In the genomic region with DNA sequence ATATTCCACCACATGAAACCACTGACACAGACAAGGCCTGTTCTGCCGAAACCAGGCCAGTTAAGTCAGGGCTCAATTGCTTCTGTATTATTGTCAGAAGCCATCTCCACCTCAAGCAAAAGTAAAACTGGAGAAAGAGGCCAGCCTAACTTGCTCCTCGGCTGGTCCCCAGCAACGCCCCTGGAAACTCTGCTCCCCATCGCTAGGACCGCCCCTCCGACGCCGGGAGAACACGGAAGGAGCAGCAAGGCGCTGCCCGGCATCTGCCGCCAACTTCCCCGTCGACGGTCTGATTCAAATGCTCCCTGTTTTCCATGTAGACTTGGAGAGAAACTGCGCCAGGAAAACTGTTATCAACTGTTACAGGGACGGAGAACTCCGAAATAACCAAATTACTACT, we compare ENCODE assay signal across 8 cellular contexts. TPM values are rescaled to one million over a fixed set of nuclear protein-coding genes. Genes with fewer than 3 reads are reported as not detected.
A peak's percentile ranks its signal among the peaks of the same experiment; 100 is the strongest.
DNase-seq lines count a peak whose midpoint lies in the region; ATAC-seq and TF ChIP-seq lines count a peak whose summit lies in the region.
"Not testable (repeated sequence)": the region's sequence is repeated elsewhere in the genome, so short reads cannot be mapped to it uniquely, and the experiment has no call there.

No MANE protein-coding gene starts in this region.

- ATAC-seq in GM21529 (IDR thresholded peaks at IDR 0.05; ENCODE audit: unreplicated experiment) (peak; percentile 66), HG03342 (IDR thresholded peaks at IDR 0.05; ENCODE audit: unreplicated experiment) (peak; percentile 72), foreskin keratinocyte (peak; percentile 74)
- peak; percentile 81 for ATAC-seq in activated naive CD8-positive, alpha-beta T cell treated with anti-CD3 and anti-CD28 coated beads, Interleukin-2, amount 50 U/mL, for 24 hours

- H3K4me3 ChIP-seq in GM06990 (replicated peaks; ENCODE audit: low read depth, low read length), result peak overlapping the region; percentile 65
- H3K4me3 ChIP-seq in muscle layer of duodenum (ENCODE audit: low read depth in 1 of 2, low read length in 2 of 2), result peak overlapping the region; percentile 54 to 61

- H3K4me1 ChIP-seq in foreskin keratinocyte; muscle layer of duodenum (ENCODE audit: control insufficient read depth in 1 of 2, insufficient read depth in 2 of 2, low read length in 2 of 2): not testable (repeated sequence)

- not testable (repeated sequence) for H3K9me3 Mint-ChIP-seq in activated naive CD8-positive, alpha-beta T cell treated with anti-CD3 and anti-CD28 coated beads, Interleukin-2, amount 50 U/mL, for 24 hours

- not testable (repeated sequence) for TF ChIP-seq CTCF in GM06990 (IDR thresholded peaks at IDR 0.05; ENCODE audit: insufficient read depth, low read length, poor library complexity, severe bottlenecking); foreskin keratinocyte (conservative IDR thresholded peaks at IDR 0.05)

- H3K27me3 ChIP-seq in GM06990 (replicated peaks; ENCODE audit: control insufficient read depth, insufficient read depth, low read length); foreskin keratinocyte; muscle layer of duodenum (ENCODE audit: low read depth, low read length): not testable (repeated sequence)

- peaks cover 15% of the 10 kb centered on the region for H3K4me1 Mint-ChIP-seq in activated naive CD8-positive, alpha-beta T cell treated with anti-CD3 and anti-CD28 coated beads, Interleukin-2, amount 50 U/mL, for 24 hours

- DNase-seq in GM06990 (ENCODE audit: extremely low read depth, insufficient read length) (peak; percentile 13), RKO (ENCODE audit: low spot score) (peak; percentile 19), foreskin keratinocyte (peak in 1 of 2 donors; percentile 11), superior temporal gyrus (ENCODE audit: extremely low spot score) (peak; percentile 14)
- peak; percentile 12 for DNase-seq in activated naive CD8-positive, alpha-beta T cell treated with anti-CD3 and anti-CD28 coated beads, Interleukin-2, amount 50 U/mL, for 24 hours

- peak overlapping the region; percentile 77 for H3K27ac ChIP-seq in foreskin keratinocyte
- H3K27ac ChIP-seq in muscle layer of duodenum (ENCODE audit: low read length), result not testable (repeated sequence)

- H3K27ac Mint-ChIP-seq in activated naive CD8-positive, alpha-beta T cell treated with anti-CD3 and anti-CD28 coated beads, Interleukin-2, amount 50 U/mL, for 24 hours, result peak overlapping the region; percentile 86

- not testable (repeated sequence) for H3K27me3 Mint-ChIP-seq in activated naive CD8-positive, alpha-beta T cell treated with anti-CD3 and anti-CD28 coated beads, Interleukin-2, amount 50 U/mL, for 24 hours

- not testable (repeated sequence) for H3K36me3 ChIP-seq in GM06990 (ENCODE audit: control insufficient read depth, insufficient read depth, low read length); muscle layer of duodenum (ENCODE audit: control insufficient read depth in 1 of 2, insufficient read depth in 2 of 2, low read length in 2 of 2)

- H3K4me3 Mint-ChIP-seq in activated naive CD8-positive, alpha-beta T cell treated with anti-CD3 and anti-CD28 coated beads, Interleukin-2, amount 50 U/mL, for 24 hours, result peak overlapping the region; percentile 87

- H3K36me3 Mint-ChIP-seq in activated naive CD8-positive, alpha-beta T cell treated with anti-CD3 and anti-CD28 coated beads, Interleukin-2, amount 50 U/mL, for 24 hours (ENCODE audit: low read depth), result not testable (repeated sequence)

- not testable (repeated sequence) for H3K9me3 ChIP-seq in muscle layer of duodenum (ENCODE audit: control insufficient read depth in 1 of 2, low read length in 2 of 2)

RNA-seq across cellular contexts. Expression of a gene that starts 26.3 kb away (rescaled TPM):
- 29.7 and 39.8 TPM in 2 replicates for total RNA-seq in foreskin keratinocyte
- polyA plus RNA-seq in foreskin keratinocyte, result 29.3 and 43.6 TPM in 2 replicates
